ENCODE assay signal across 1 cellular context in the genomic region with DNA sequence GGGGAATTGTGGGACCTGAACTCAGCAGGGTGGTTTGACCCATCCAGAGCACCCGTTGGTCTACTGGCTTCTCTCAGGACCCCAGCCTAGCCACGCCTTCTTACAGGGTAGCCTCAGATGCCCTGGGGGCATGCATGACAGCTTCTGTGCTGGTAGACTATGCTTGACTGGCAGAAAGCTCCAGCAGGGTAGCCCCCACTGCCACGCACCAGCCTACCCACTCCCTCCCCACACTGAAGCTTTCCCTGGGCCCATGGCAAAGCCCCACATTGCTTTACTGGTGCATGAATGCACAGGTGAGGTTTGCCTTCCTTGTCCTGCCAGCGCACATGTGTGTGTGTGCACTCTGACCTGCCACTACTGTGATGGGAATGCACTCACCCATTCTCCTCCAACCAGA.
TF ChIP-seq lines count a peak whose summit lies in the region.

No MANE protein-coding gene starts in this region.

TF ChIP-seq in H1, 55 proteins besides CTCF, POLR2A, EP300 and RAD21 (continued from another document):
- TF ChIP-seq ATF3 (IDR thresholded peaks at IDR 0.05; ENCODE audit: insufficient read depth, low read depth, low read length), result no peak
TF ChIP-seq in H1: peak in this region for 0.
